10 cellular contexts compared by ENCODE assay signal in the genomic region with DNA sequence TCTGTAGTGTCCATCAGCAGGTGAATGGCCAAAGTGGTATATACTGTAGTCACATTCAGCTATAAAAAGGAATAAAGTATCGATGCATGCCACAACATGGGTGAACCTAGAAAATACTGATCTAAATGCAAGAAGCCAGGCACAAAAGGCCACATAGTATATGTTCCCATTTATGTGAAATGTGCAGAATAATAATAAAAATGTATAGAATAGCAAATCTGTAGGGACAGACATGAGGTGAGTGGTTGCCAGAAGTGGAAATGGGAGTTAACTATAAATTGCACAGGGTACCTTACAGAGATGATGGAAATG. TPM values are rescaled to one million over a fixed set of nuclear protein-coding genes. Genes with fewer than 3 reads are reported as not detected.
DNase-seq lines count a peak whose midpoint lies in the region; ATAC-seq, FAIRE-seq and TF ChIP-seq lines count a peak whose summit lies in the region.
"Had no signal": no experiment of that assay in that cellular context is flagged by ENCODE, and none has a peak within 500 bp of the region (broad histone marks: within the 10 kb centered on the region; RNA-seq: fewer than 3 reads in every experiment).

No MANE protein-coding gene starts in this region.

- H3K36me3 ChIP-seq in SJSA1 (peaks cover 71% of the 10 kb centered on the region), gastrocnemius medialis (peaks cover 0 to 63% of the 10 kb centered on the region in 2 donors)

- intact Hi-C loops in gastrocnemius medialis (cut with DNase I; ENCODE audit: low total_unique reads) (loop anchor here (2.0 kb wide), 1 partner anchor 23 kb away; a partner anchor contains a TSS), posterior vena cava (cut with DNase I) (no loop called here)

- no peak overlapping the region for H2BK12ac ChIP-seq in H9 (ENCODE audit: insufficient read length, low read depth, low read length)

- in situ Hi-C loops in gastrocnemius medialis (cut with MboI; ENCODE audit: low sequenced_read_pairs in 4 of 4): no loop called here

- H3K14ac ChIP-seq in H9 (ENCODE audit: insufficient read depth, low read length): no peak overlapping the region

- H2BK15ac ChIP-seq in H9 (ENCODE audit: low read depth, low read length): no peak overlapping the region

- no peak overlapping the region for H3K4ac ChIP-seq in H9 (ENCODE audit: low read depth, low read length)

- H3K9me3 Mint-ChIP-seq in H9 (peaks cover 26 to 31% of the 10 kb centered on the region in 2 experiments), endothelial cell (ENCODE audit: unreplicated experiment) (no peaks in the 10 kb centered on the region)
- H3K9me3 Mint-ChIP-seq: nephron had no signal

- TF ChIP-seq POLR2A in gastrocnemius medialis (IDR thresholded peaks at IDR 0.05): no peak

- H3K9ac ChIP-seq in H9 (ENCODE audit: extremely low read depth, insufficient read length, low read length): no peak overlapping the region

- no peak for FAIRE-seq in urothelium cell line (lab: Jason Lieb, UNC)
- FAIRE-seq: frontal cortex had no signal

- no peaks in the 10 kb centered on the region for H3K27me3 ChIP-seq in H9 (ENCODE audit: insufficient read depth, low read length)
- H3K27me3 ChIP-seq in SJSA1 (replicated peaks): no peaks in the 10 kb centered on the region
- no peaks in the 10 kb centered on the region for H3K27me3 ChIP-seq in gastrocnemius medialis

- H2BK120ac ChIP-seq in H9 (ENCODE audit: low read depth, low read length, poor library complexity, severe bottlenecking): no peak overlapping the region

- no peak for DNase-seq in H9
- DNase-seq in SJSA1 (ENCODE audit: low read depth in 1 of 2, low spot score in 2 of 2): no peak
- DNase-seq in endothelial cell (ENCODE audit: low spot score): no peak
- no peak for DNase-seq in gastrocnemius medialis
- no peak for DNase-seq in posterior vena cava (ENCODE audit: low spot score)
- no peak for DNase-seq in urothelium cell line (ENCODE audit: low spot score)
- DNase-seq in occipital lobe (lab: John Stamatoyannopoulos, UW): no peak
- DNase-seq: NCI-H187 had no signal

- no peak overlapping the region for H4K5ac ChIP-seq in H9 (ENCODE audit: insufficient read length, low read depth, low read length)

- peak overlapping the region; percentile 90 for H4K8ac ChIP-seq in H9 (replicated peaks; ENCODE audit: insufficient read length, low read depth, low read length)

- H3K27ac ChIP-seq in H9 (ENCODE audit: insufficient read length, low read depth, low read length) (peak overlapping the region; percentile 93), SJSA1 (peak overlapping the region; percentile 57), gastrocnemius medialis (peak overlapping the region; percentile 82 to 96 (median 93))

- H3K79me2 ChIP-seq in H9 (ENCODE audit: insufficient read depth, low read length): no peaks in the 10 kb centered on the region

- WGBS in H9 (ENCODE audit: extremely low coverage, insufficient read length, low lambda C conversion rate): no CpG with 5 or more reads among the region's 1 CpG

- H2BK5ac ChIP-seq in H9 (ENCODE audit: insufficient read length, low read length): peak overlapping the region; percentile 2

- H3K36me3 Mint-ChIP-seq in H9 (ENCODE audit: insufficient read depth in 1 of 3, low read depth in 3 of 3) (peaks cover 57 to 71% (median 66%) of the 10 kb centered on the region in 3 experiments), endothelial cell (ENCODE audit: low read depth, unreplicated experiment) (peaks cover 49% of the 10 kb centered on the region)

- no peak overlapping the region for H2AFZ ChIP-seq in H9 (ENCODE audit: low read length)

- no peak for TF ChIP-seq CTCF in H9 (conservative IDR thresholded peaks at IDR 0.05)
- no peak for TF ChIP-seq CTCF in endothelial cell (IDR thresholded peaks at IDR 0.05; ENCODE audit: unreplicated experiment)
- TF ChIP-seq CTCF in gastrocnemius medialis (IDR thresholded peaks at IDR 0.05 in 4 of 5, conservative IDR thresholded peaks at IDR 0.05 in 1 of 5): no peak

- no peaks in the 10 kb centered on the region for H3K79me1 ChIP-seq in H9 (ENCODE audit: insufficient read depth, low read depth, low read length, poor library complexity, severe bottlenecking)

- H3K4me3 ChIP-seq in SJSA1: no peak overlapping the region
- H3K4me3 ChIP-seq in gastrocnemius medialis: no peak overlapping the region

- H2BK20ac ChIP-seq in H9 (ENCODE audit: low read depth, low read length, poor library complexity, severe bottlenecking): no peak overlapping the region

- H3K4me1 ChIP-seq in H9 (ENCODE audit: insufficient read depth, low read length) (no peaks in the 10 kb centered on the region), SJSA1 (replicated peaks) (no peaks in the 10 kb centered on the region), gastrocnemius medialis (no peaks in the 10 kb centered on the region)

- peaks cover 11% of the 10 kb centered on the region; the same call in 1 of the 2 replicates for H3K27me3 Mint-ChIP-seq in H9 (ENCODE audit: low read depth)
- H3K27me3 Mint-ChIP-seq in endothelial cell (ENCODE audit: unreplicated experiment): peaks cover 21% of the 10 kb centered on the region

- peak overlapping the region in 1 of 2 experiments; percentile 51; a peak in 1 of 5 replicates for H3K4me3 Mint-ChIP-seq in H9
- H3K4me3 Mint-ChIP-seq in endothelial cell (ENCODE audit: unreplicated experiment): peak overlapping the region; percentile 77
- H3K4me3 Mint-ChIP-seq: nephron had no signal

- no peak overlapping the region for H4K91ac ChIP-seq in H9 (ENCODE audit: insufficient read length, low read depth, low read length)

- H3K4me2 ChIP-seq in H9 (ENCODE audit: insufficient read depth, insufficient read length, low read length): no peak overlapping the region

- H2AK5ac ChIP-seq in H9 (ENCODE audit: insufficient read length, low read length): peak overlapping the region; percentile 7

- no peak overlapping the region for H3T11ph ChIP-seq in H9 (ENCODE audit: low read length)

- ATAC-seq in gastrocnemius medialis: no peak

- peak overlapping the region; percentile 94 for H3K18ac ChIP-seq in H9 (ENCODE audit: insufficient read length, low read depth, low read length)

- no peaks in the 10 kb centered on the region for H4K20me1 ChIP-seq in H9 (ENCODE audit: control insufficient read depth, insufficient read depth, insufficient read length)

- peak overlapping the region; percentile 96 to 99 (median 99) for H3K27ac Mint-ChIP-seq in H9
- H3K27ac Mint-ChIP-seq in endothelial cell (ENCODE audit: unreplicated experiment): peak overlapping the region; percentile 92

- H3K23me2 ChIP-seq in H9 (ENCODE audit: insufficient read length, low read depth, low read length, poor library complexity, severe bottlenecking): no peaks in the 10 kb centered on the region

- no peak overlapping the region for H3K23ac ChIP-seq in H9 (ENCODE audit: insufficient read length, low read depth, low read length)

- no peaks in the 10 kb centered on the region for H3K9me3 ChIP-seq in H9 (ENCODE audit: control insufficient read depth, low read depth, low read length)
- peaks cover 16% of the 10 kb centered on the region; the same call in 1 of the 2 replicates for H3K9me3 ChIP-seq in SJSA1 (replicated peaks)
- H3K9me3 ChIP-seq in gastrocnemius medialis: peaks cover 0 to 4% (median 0%) of the 10 kb centered on the region in 3 donors

- no peak overlapping the region for H3K56ac ChIP-seq in H9 (ENCODE audit: insufficient read length, low read depth, low read length)

- H3K4me1 Mint-ChIP-seq in H9: no peaks in the 10 kb centered on the region
- H3K4me1 Mint-ChIP-seq in endothelial cell (ENCODE audit: unreplicated experiment): peaks cover 3% of the 10 kb centered on the region
- H3K4me1 Mint-ChIP-seq: nephron had no signal

RNA-seq across cellular contexts. Expression of a gene that starts 23.1 kb away (rescaled TPM):
- total RNA-seq in H9 (2021) (86.8 and 87.3 TPM in 2 replicates), endothelial cell (ENCODE audit: unreplicated experiment) (36.8 TPM), gastrocnemius medialis (10 to 100 TPM in 3 of 4 donors, 1 to 10 TPM in 1; 9.3 to 25.9 (median 23.7) TPM), posterior vena cava (1 to 10 TPM in 1 of 2 donors, under 1 TPM in 1; 0.88 to 2.7 TPM), occipital lobe (12.3 TPM)
- total RNA-seq in SJSA1 (2014; rRNA removed; shearing (Covaris generic)): 1.3 TPM in 1 of 2 replicates, not detected in the other

RNA-seq across cellular contexts. Expression of a gene that starts 47.6 kb away (rescaled TPM):
- 53.3 and 55.8 TPM in 2 replicates for total RNA-seq in H9 (2021)
- 122 and 135 TPM in 2 replicates for total RNA-seq in SJSA1 (2014; rRNA removed; shearing (Covaris generic))
- total RNA-seq in endothelial cell (ENCODE audit: unreplicated experiment): 65.5 TPM
- 100 to 1,000 TPM in 1 of 4 donors, 10 to 100 TPM in 3; 33.1 to 112 (median 51.4) TPM for total RNA-seq in gastrocnemius medialis
- total RNA-seq in posterior vena cava: 10 to 100 TPM; 54.0 to 58.6 TPM
- 62.9 TPM for total RNA-seq in occipital lobe
